Comparison of ENCODE assay signal across 21 cellular contexts in the genomic region with DNA sequence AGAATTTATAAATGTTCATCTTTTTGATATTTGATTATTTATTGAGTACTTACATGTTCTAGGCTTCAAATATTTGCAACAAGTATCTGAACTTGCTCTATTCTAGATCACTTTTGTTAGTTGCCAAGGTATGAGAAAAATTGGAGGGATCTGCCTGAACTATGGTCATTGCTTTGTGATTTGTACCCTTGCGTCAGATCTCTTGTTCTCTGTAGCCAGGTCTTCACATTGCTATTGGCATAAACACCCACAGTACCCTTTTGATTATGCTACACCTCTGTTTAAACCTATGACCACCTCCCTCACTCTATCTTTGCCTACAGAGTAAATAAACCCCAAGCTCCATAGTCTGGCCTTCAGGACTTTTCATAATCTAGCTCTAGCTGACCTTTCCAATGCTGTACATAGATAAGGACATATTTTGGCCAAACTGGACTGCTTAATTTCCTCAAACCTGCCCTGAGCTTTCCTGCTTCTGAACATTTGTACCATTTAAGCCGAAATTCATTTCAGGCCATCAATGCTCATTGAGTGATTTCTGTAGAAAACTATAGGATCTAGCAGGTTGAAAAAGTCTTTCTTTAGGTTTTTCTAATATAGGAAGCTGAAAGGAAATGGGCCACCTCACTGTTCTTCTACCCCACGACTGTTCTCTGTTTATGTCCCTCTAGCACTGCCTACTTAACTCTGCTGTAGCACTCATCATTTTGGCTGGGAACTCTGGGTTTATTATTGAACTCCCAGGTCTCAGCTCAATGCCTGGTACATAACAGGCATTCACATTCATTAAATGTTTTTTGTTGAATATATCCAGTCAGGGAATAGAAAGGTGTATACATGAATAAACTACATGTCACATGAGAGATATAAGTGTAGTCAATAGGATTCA.
"Had no signal": no experiment of that assay in that cellular context is flagged by ENCODE, and none has a peak within 500 bp of the region (broad histone marks: within the 10 kb centered on the region; RNA-seq: fewer than 3 reads in every experiment).

No MANE protein-coding gene starts in this region.

- H3K4me3 Mint-ChIP-seq: activated CD4-positive, alpha-beta memory T cell treated with anti-CD3 and anti-CD28 coated beads for 36 hours; activated naive CD4-positive, alpha-beta T cell treated with anti-CD3 and anti-CD28 coated beads for 36 hours; activated naive CD8-positive, alpha-beta T cell; activated T-helper 17 cell treated with anti-CD3 and anti-CD28 coated beads, Interleukin-2, amount 50 U/mL, for 72 hours; T-helper 17 cell; WTC11 had no signal

- H3K27ac ChIP-seq: Peyer's patch, RWPE1 had no signal

- H3K27ac Mint-ChIP-seq: activated CD4-positive, alpha-beta memory T cell treated with anti-CD3 and anti-CD28 coated beads for 36 hours; activated naive CD4-positive, alpha-beta T cell treated with anti-CD3 and anti-CD28 coated beads for 36 hours; activated naive CD8-positive, alpha-beta T cell; activated T-helper 17 cell treated with anti-CD3 and anti-CD28 coated beads, Interleukin-2, amount 50 U/mL, for 72 hours; T-helper 17 cell; WTC11 had no signal

- DNase-seq: activated CD4-positive, alpha-beta memory T cell treated with anti-CD3 and anti-CD28 coated beads for 36 hours; activated CD4-positive, alpha-beta T cell treated with anti-CD3 and anti-CD28 coated beads for 48 hours; activated CD4-positive, CD25-positive, alpha-beta regulatory T cell treated with anti-CD3 and anti-CD28 coated beads, Interleukin-2, amount 50 U/mL, for 72 hours; activated CD8-positive, alpha-beta memory T cell treated with anti-CD3 and anti-CD28 coated beads for 24 hours; activated gamma-delta T cell; activated naive CD4-positive, alpha-beta T cell treated with anti-CD3 and anti-CD28 coated beads for 36 hours; activated T-cell treated with anti-CD3 and anti-CD28 coated beads, Interleukin-2, amount 50 U/mL, for 48 hours; central memory CD4-positive, alpha-beta T cell; KG1; NCI-H1048; NCI-H146; NCI-H2081 treated with DMSO at 0.1 percent for 48 hours; NCI-H446; NCI-H524; Peyer's patch; T-helper 17 cell; T-helper 9 cell had no signal

- H3K9me3 Mint-ChIP-seq: activated CD4-positive, alpha-beta memory T cell treated with anti-CD3 and anti-CD28 coated beads for 36 hours; activated naive CD4-positive, alpha-beta T cell treated with anti-CD3 and anti-CD28 coated beads for 36 hours; activated T-helper 17 cell treated with anti-CD3 and anti-CD28 coated beads, Interleukin-2, amount 50 U/mL, for 72 hours; WTC11 had no signal

- H3K27me3 Mint-ChIP-seq: activated CD4-positive, alpha-beta memory T cell treated with anti-CD3 and anti-CD28 coated beads for 36 hours; activated naive CD8-positive, alpha-beta T cell; activated T-helper 17 cell treated with anti-CD3 and anti-CD28 coated beads, Interleukin-2, amount 50 U/mL, for 72 hours; T-helper 17 cell had no signal

- ATAC-seq: activated T-helper 17 cell treated with anti-CD3 and anti-CD28 coated beads, Interleukin-2, amount 50 U/mL, for 72 hours; T-helper 17 cell; WTC11 had no signal

- H3K4me1 ChIP-seq: Peyer's patch had no signal

- H3K4me3 ChIP-seq: Peyer's patch had no signal

- H3K27me3 ChIP-seq: Peyer's patch had no signal

- H3K9me3 ChIP-seq: Peyer's patch had no signal

- H3K4me1 Mint-ChIP-seq: activated T-helper 17 cell treated with anti-CD3 and anti-CD28 coated beads, Interleukin-2, amount 50 U/mL, for 72 hours; T-helper 17 cell; WTC11 had no signal
